ENCODE assay signal across 9 cellular contexts in genomic region chr2:96866986-96867755, GRCh38. TPM values are rescaled to one million over a fixed set of nuclear protein-coding genes. Genes with fewer than 3 reads are reported as not detected.
DNase-seq lines count a peak whose midpoint lies in the region; ATAC-seq and TF ChIP-seq lines count a peak whose summit lies in the region.
"Had no signal": no experiment of that assay in that cellular context is flagged by ENCODE, and none has a peak within 500 bp of the region (broad histone marks: within the 10 kb centered on the region; RNA-seq: fewer than 3 reads in every experiment).

No MANE protein-coding gene starts in this region.

- peak overlapping the region; percentile 87 for H3K4me3 Mint-ChIP-seq in activated CD4-positive, alpha-beta T cell treated with anti-CD3 and anti-CD28 coated beads, Interleukin-2, amount 10 ng/mL, durations not matched to agents 24 days and 14 days

- H3K9me3 ChIP-seq in adipocyte (ENCODE audit: control insufficient read depth, low read length) (no peaks in the 10 kb centered on the region), thoracic aorta (no peaks in the 10 kb centered on the region)

- no peak overlapping the region for H3K27ac Mint-ChIP-seq in activated CD4-positive, alpha-beta T cell treated with anti-CD3 and anti-CD28 coated beads, Interleukin-2, amount 10 ng/mL, durations not matched to agents 24 days and 14 days

- no peak for TF ChIP-seq CTCF in thoracic aorta (IDR thresholded peaks at IDR 0.05)

- intact Hi-C loops in activated CD4-positive, alpha-beta T cell treated with anti-CD3 and anti-CD28 coated beads, Interleukin-2, amount 10 ng/mL, durations not matched to agents 24 days and 14 days (cut with micrococcal nuclease) = no loop called here

- peak overlapping the region; percentile 94 for H3K4me3 ChIP-seq in adipocyte (ENCODE audit: low read length)
- peak overlapping the region; percentile 97 for H3K4me3 ChIP-seq in thoracic aorta

- peak overlapping the region; percentile 99 for H3K9ac ChIP-seq in adipocyte (ENCODE audit: low read length)

- DNase-seq in activated CD4-positive, alpha-beta T cell treated with anti-CD3 and anti-CD28 coated beads, Interleukin-2, amount 10 ng/mL, durations not matched to agents 24 days and 14 days = no peak
- DNase-seq in activated CD4-positive, alpha-beta T cell treated with anti-CD3 and anti-CD28 coated beads for 1 hour = no peak
- DNase-seq in adipocyte (ENCODE audit: low read depth) (no peak), thoracic aorta (ENCODE audit: low spot score) (no peak), A172 (ENCODE audit: low spot score) (no peak)

- H3K27me3 ChIP-seq in adipocyte (replicated peaks; ENCODE audit: control insufficient read depth, insufficient read depth, low read length) (no peaks in the 10 kb centered on the region), layer of hippocampus (ENCODE audit: control insufficient read depth, insufficient read depth, low read length) (no peaks in the 10 kb centered on the region), thoracic aorta (replicated peaks; ENCODE audit: insufficient read depth) (no peaks in the 10 kb centered on the region)

- ATAC-seq in thoracic aorta (ENCODE audit: insufficient number of reproducible peaks, low FRiP score, low read depth) (no peak), HG02678 (IDR thresholded peaks at IDR 0.05; ENCODE audit: unreplicated experiment) (no peak), HG03354 (IDR thresholded peaks at IDR 0.05; ENCODE audit: poor library complexity, severe bottlenecking, unreplicated experiment) (no peak)

- H3K4me1 ChIP-seq in adipocyte (ENCODE audit: control insufficient read depth, insufficient read depth, low read length) (peaks cover 34% of the 10 kb centered on the region), thoracic aorta (ENCODE audit: control insufficient read depth in 1 of 2, low read depth in 2 of 2) (peaks cover 22 to 37% of the 10 kb centered on the region in 2 donors)

- H3K36me3 ChIP-seq in adipocyte (ENCODE audit: control insufficient read depth, insufficient read depth, low read length, severe bottlenecking) = peaks cover 46% of the 10 kb centered on the region
- H3K36me3 ChIP-seq in thoracic aorta = peaks cover 44% of the 10 kb centered on the region

- H3K27ac ChIP-seq in layer of hippocampus (ENCODE audit: low read depth, low read length) (peak overlapping the region; percentile 58), thoracic aorta (peak overlapping the region; percentile 97 to 99)

- H3K36me3 Mint-ChIP-seq in activated CD4-positive, alpha-beta T cell treated with anti-CD3 and anti-CD28 coated beads, Interleukin-2, amount 10 ng/mL, durations not matched to agents 24 days and 14 days (ENCODE audit: low read depth) = peaks cover 12% of the 10 kb centered on the region

- peaks cover 23% of the 10 kb centered on the region for H3K4me1 Mint-ChIP-seq in activated CD4-positive, alpha-beta T cell treated with anti-CD3 and anti-CD28 coated beads, Interleukin-2, amount 10 ng/mL, durations not matched to agents 24 days and 14 days

- no peaks in the 10 kb centered on the region for H3K9me3 Mint-ChIP-seq in activated CD4-positive, alpha-beta T cell treated with anti-CD3 and anti-CD28 coated beads, Interleukin-2, amount 10 ng/mL, durations not matched to agents 24 days and 14 days
- H3K9me3 Mint-ChIP-seq: dendritic cell treated with granulocyte-macrophage colony-stimulating factor and Interleukin-4, amounts not matched to agents 40 ng/mL and 50 ng/mL, for 4 days had no signal

- H3K27me3 Mint-ChIP-seq in activated CD4-positive, alpha-beta T cell treated with anti-CD3 and anti-CD28 coated beads, Interleukin-2, amount 10 ng/mL, durations not matched to agents 24 days and 14 days = peaks cover 10% of the 10 kb centered on the region

RNA-seq across cellular contexts. Expression of gene SEMA4C, which starts 2.7 kb away (rescaled TPM):
- 23.8 and 26.1 TPM in 2 replicates for total RNA-seq in activated CD4-positive, alpha-beta T cell treated with anti-CD3 and anti-CD28 coated beads, Interleukin-2, amount 10 ng/mL, durations not matched to agents 24 days and 14 days
- 10 to 100 TPM; 44.1 to 66.3 TPM for total RNA-seq in thoracic aorta
- 38.4 and 40.1 TPM in 2 replicates for total RNA-seq in A172 (2014; rRNA removed; shearing (Covaris generic))

RNA-seq across cellular contexts. Expression of gene ANKRD39, which starts 9.4 kb away (rescaled TPM):
- total RNA-seq in activated CD4-positive, alpha-beta T cell treated with anti-CD3 and anti-CD28 coated beads, Interleukin-2, amount 10 ng/mL, durations not matched to agents 24 days and 14 days = 37.0 and 44.0 TPM in 2 replicates
- total RNA-seq in thoracic aorta = 10 to 100 TPM in 1 of 2 donors, 1 to 10 TPM in 1; 8.4 to 18.0 TPM
- 33.5 and 37.9 TPM in 2 replicates for total RNA-seq in A172 (2014; rRNA removed; shearing (Covaris generic))

RNA-seq across cellular contexts. Expression of gene ANKRD23, which starts 23.4 kb away (rescaled TPM):
- 6.7 and 8.4 TPM in 2 replicates for total RNA-seq in activated CD4-positive, alpha-beta T cell treated with anti-CD3 and anti-CD28 coated beads, Interleukin-2, amount 10 ng/mL, durations not matched to agents 24 days and 14 days
- total RNA-seq in thoracic aorta = 1 to 10 TPM; 6.0 to 8.4 TPM
- 4.2 and 5.7 TPM in 2 replicates for total RNA-seq in A172 (2014; rRNA removed; shearing (Covaris generic))

RNA-seq across cellular contexts. Expression of gene CNNM3, which starts 51.1 kb away (rescaled TPM):
- total RNA-seq in activated CD4-positive, alpha-beta T cell treated with anti-CD3 and anti-CD28 coated beads, Interleukin-2, amount 10 ng/mL, durations not matched to agents 24 days and 14 days = 29.4 and 30.5 TPM in 2 replicates
- total RNA-seq in thoracic aorta = 10 to 100 TPM; 11.5 to 14.3 TPM
- total RNA-seq in A172 (2014; rRNA removed; shearing (Covaris generic)) = 5.5 and 7.1 TPM in 2 replicates
